10 cellular contexts compared by ENCODE assay signal in the genomic region with DNA sequence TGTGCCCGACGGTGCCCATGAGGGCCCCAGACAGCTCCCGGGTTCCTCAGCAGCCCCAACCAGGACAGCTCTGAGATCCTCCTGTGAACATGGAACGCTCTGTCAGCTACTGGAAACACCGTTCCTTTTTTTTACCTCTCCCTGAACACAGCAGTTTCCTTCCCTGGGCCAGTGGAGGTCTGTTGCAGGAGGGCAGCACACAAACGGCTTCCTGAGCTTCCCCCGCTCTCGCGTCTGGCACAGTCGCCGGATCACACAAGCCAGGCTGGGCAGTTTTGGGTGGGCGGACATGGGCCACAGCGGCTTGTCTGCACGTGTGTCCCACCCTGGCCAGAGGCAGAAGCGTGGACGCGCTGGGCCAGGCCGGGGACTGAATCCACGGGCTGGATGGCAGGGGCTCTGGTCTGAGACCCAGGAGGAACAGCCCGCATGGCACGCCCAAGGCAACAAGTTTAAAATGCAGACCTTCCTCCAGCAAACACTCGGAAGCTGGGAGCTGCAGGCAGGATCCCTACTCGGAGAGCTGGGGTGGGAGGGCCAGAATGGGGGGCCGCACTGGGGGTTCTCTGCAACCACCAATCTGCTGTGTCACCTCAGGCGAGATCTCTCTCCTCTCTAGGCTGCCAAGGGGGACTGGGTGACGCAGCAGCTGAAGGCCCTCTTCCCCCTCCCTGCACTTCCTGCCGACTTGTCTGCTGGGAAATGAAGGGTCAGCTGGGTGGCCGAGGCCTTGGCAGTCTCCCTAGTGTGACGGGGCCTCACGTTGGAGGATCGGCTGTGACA.
DNase-seq lines count a peak whose midpoint lies in the region; ATAC-seq, FAIRE-seq and TF ChIP-seq lines count a peak whose summit lies in the region.
"Had no signal": no experiment of that assay in that cellular context is flagged by ENCODE, and none has a peak within 500 bp of the region (broad histone marks: within the 10 kb centered on the region; RNA-seq: fewer than 3 reads in every experiment).

No MANE protein-coding gene starts in this region.

- H3K36me3 ChIP-seq in left ventricle myocardium inferior (no peaks in the 10 kb centered on the region), trophoblast cell (ENCODE audit: control insufficient read depth in 1 of 2, insufficient read depth in 2 of 2, low read length in 2 of 2) (peaks cover 28 to 31% of the 10 kb centered on the region in 2 experiments), MG63 (no peaks in the 10 kb centered on the region), small intestine (ENCODE audit: control insufficient read depth in 2 of 2, insufficient read depth in 2 of 2, low read length in 2 of 2) (no peaks in the 10 kb centered on the region)
- H3K36me3 ChIP-seq: ovary had no signal

- no peak overlapping the region for H4K8ac ChIP-seq in trophoblast cell (ENCODE audit: low read depth, low read length)

- no peak overlapping the region for H2BK12ac ChIP-seq in trophoblast cell (ENCODE audit: low read length)

- H3K4me3 ChIP-seq in left ventricle myocardium inferior (peak overlapping the region; percentile 45), trophoblast cell (ENCODE audit: low read depth, low read length) (no peak overlapping the region), MG63 (no peak overlapping the region), small intestine (ENCODE audit: low read depth in 1 of 2, low read length in 2 of 2) (no peak overlapping the region)
- H3K4me3 ChIP-seq: ovary had no signal

- no peak for ATAC-seq in GM18867 (IDR thresholded peaks at IDR 0.05; ENCODE audit: unreplicated experiment)

- peaks cover 39% of the 10 kb centered on the region for H3K4me1 ChIP-seq in left ventricle myocardium inferior
- peaks cover 33 to 47% of the 10 kb centered on the region in 2 experiments for H3K4me1 ChIP-seq in trophoblast cell (ENCODE audit: control insufficient read depth in 1 of 2, insufficient read depth in 2 of 2, low read length in 2 of 2)
- H3K4me1 ChIP-seq in small intestine (ENCODE audit: control insufficient read depth in 2 of 2, insufficient read depth in 1 of 2, low read depth in 1 of 2, low read length in 1 of 2): no peaks in the 10 kb centered on the region

- no peak overlapping the region for H3K23ac ChIP-seq in trophoblast cell (ENCODE audit: low read length)

- H3K18ac ChIP-seq in trophoblast cell (ENCODE audit: low read length): peak overlapping the region; percentile 81

- H3K14ac ChIP-seq in trophoblast cell (ENCODE audit: low read length): no peak overlapping the region

- no peaks in the 10 kb centered on the region for H3K9me3 ChIP-seq in left ventricle myocardium inferior (replicated peaks)
- peaks cover 5% of the 10 kb centered on the region for H3K9me3 ChIP-seq in trophoblast cell (ENCODE audit: insufficient read depth, low read depth, low read length)
- no peaks in the 10 kb centered on the region for H3K9me3 ChIP-seq in MG63
- no peaks in the 10 kb centered on the region for H3K9me3 ChIP-seq in small intestine (ENCODE audit: control insufficient read depth, low read depth)
- H3K9me3 ChIP-seq: ovary had no signal

- TF ChIP-seq CTCF in left ventricle myocardium inferior (IDR thresholded peaks at IDR 0.05; ENCODE audit: borderline replicate concordance): no peak

- peak overlapping the region; percentile 30 for H2AFZ ChIP-seq in trophoblast cell (ENCODE audit: insufficient read depth, low read length, poor library complexity)

- peak overlapping the region; percentile 23 for H3K27ac ChIP-seq in angular gyrus (ENCODE audit: low read depth, low read length)
- H3K27ac ChIP-seq in left ventricle myocardium inferior (replicated peaks): peak overlapping the region; percentile 82
- H3K27ac ChIP-seq in trophoblast cell (ENCODE audit: low read depth, low read length): peak overlapping the region; percentile 28
- H3K27ac ChIP-seq in small intestine (ENCODE audit: low read depth in 1 of 2, low read length in 1 of 2): peak overlapping the region in 1 of 2 donors; percentile 84
- H3K27ac ChIP-seq: ovary had no signal

- H3K4me2 ChIP-seq in trophoblast cell (ENCODE audit: low read length): no peak overlapping the region

- no peak overlapping the region for H2BK120ac ChIP-seq in trophoblast cell (ENCODE audit: insufficient read depth, low read length, poor library complexity)

- no peak overlapping the region for H2BK5ac ChIP-seq in trophoblast cell (ENCODE audit: low read depth, low read length, poor library complexity)

- peaks cover 15% of the 10 kb centered on the region for H3K79me1 ChIP-seq in trophoblast cell (ENCODE audit: low read length)

- H4K91ac ChIP-seq in trophoblast cell (ENCODE audit: low read depth, low read length): peak overlapping the region; percentile 21

- H3K9ac ChIP-seq in trophoblast cell (ENCODE audit: low read length): no peak overlapping the region

- H3K27me3 ChIP-seq in left ventricle myocardium inferior (ENCODE audit: low read depth) (no peaks in the 10 kb centered on the region), trophoblast cell (ENCODE audit: insufficient read depth, low read length) (no peaks in the 10 kb centered on the region), MG63 (no peaks in the 10 kb centered on the region), small intestine (ENCODE audit: control insufficient read depth in 2 of 2, insufficient read depth in 2 of 2, low read length in 2 of 2) (no peaks in the 10 kb centered on the region)
- H3K27me3 ChIP-seq: ovary had no signal

- peaks cover 14% of the 10 kb centered on the region for H3K79me2 ChIP-seq in trophoblast cell (ENCODE audit: control insufficient read depth, insufficient read depth, low read length, poor library complexity)

- H4K12ac ChIP-seq in trophoblast cell (ENCODE audit: low read depth, low read length): no peak overlapping the region

- no peak for FAIRE-seq in small intestine (lab: Jason Lieb, UNC)

- peak; percentile 64 for DNase-seq in EH (ENCODE audit: low read depth)
- peak; percentile 79 for DNase-seq in left ventricle myocardium inferior
- DNase-seq in trophoblast cell: peak in 1 of 2 donors; percentile 24
- no peak for DNase-seq in NCI-H345 (lab: John Stamatoyannopoulos, UW)
- no peak for DNase-seq in MG63
- no peak for DNase-seq in small intestine
- DNase-seq: DMS153 had no signal

- H2AK5ac ChIP-seq in trophoblast cell (ENCODE audit: low read length): no peak overlapping the region

- no peak overlapping the region for H3K4ac ChIP-seq in trophoblast cell (ENCODE audit: low read depth, low read length)

- intact Hi-C loops in left ventricle myocardium inferior (cut with micrococcal nuclease): no loop called here

- WGBS in trophoblast cell (ENCODE audit: extremely low coverage, insufficient coverage, insufficient read length): no CpG with 5 or more reads among the region's 31 CpGs
- 53 to 81% (median 71%) methylated on average over 31 of the region's 31 CpGs for WGBS in small intestine, 3 donors

Comparison
In these comparisons a context has a peak if more than half of its experiments do, and no peak if none do; other contexts are left out.
1. DNase-seq: peak in EH (single experiment) and left ventricle myocardium inferior (single experiment); none in NCI-H345 (single experiment), MG63 (single experiment) and small intestine (single experiment).